8 cellular contexts compared by ENCODE assay signal in the genomic region with DNA sequence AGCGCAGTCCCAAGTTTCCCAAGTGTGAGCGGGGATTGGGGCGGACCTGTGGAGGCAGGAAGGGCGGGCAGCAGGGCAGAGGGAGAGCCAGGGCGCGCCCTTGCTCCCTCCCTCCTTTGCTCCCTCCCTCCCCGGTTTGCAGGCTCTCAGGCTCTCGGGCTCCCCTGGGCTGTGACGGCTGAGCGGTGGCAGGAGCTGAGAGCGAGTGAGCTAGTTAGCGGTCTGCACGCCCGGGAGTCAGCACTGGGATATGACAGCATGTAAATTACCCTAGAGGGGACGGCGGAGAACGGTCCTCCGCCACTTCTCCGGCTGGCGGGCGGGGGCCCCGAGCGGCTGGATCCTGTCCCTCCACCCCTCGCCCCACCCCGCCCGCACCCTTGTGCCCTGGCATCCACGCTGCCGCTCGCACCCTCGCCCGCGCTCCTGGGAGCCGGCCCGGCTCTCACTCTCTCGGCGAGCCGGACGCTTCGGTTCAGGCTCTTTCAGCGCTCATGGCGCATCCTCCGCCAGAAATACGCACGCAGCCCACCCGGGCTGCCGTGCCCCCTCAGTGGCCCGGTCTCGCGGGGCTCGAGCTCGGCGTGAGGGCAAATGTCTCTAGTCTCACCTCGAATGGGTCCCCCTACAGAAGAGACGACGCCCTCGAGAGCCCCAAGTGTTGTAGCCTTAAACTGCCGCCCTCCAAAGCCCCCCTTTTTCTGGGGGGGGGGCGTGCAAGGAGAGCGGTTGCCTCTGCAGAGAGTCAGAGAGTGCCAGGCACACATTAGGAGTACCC. TPM values are rescaled to one million over a fixed set of nuclear protein-coding genes. Genes with fewer than 3 reads are reported as not detected.
A peak's percentile ranks its signal among the peaks of the same experiment; 100 is the strongest.
DNase-seq lines count a peak whose midpoint lies in the region; ATAC-seq and TF ChIP-seq lines count a peak whose summit lies in the region.

A gene (minus strand): TSS at position 54 of the 778 bp plus-strand sequence. CDS start 368 bp downstream, outside the sequence.

- TF ChIP-seq POLR2A in erythroblast (IDR thresholded peaks at IDR 0.05; ENCODE audit: low read length): peak; percentile 70

- no peaks in the 10 kb centered on the region for H4K20me1 ChIP-seq in OCI-LY7 (ENCODE audit: insufficient read depth, low read length)

- H3K4me1 Mint-ChIP-seq in activated T-cell treated with anti-CD3 and anti-CD28 coated beads, Interleukin-2, amount 50 U/mL, for 24 hours (ENCODE audit: low read depth): peaks cover 15% of the 10 kb centered on the region

- peak within 1 kb of the TSS; percentile 95 for H2AFZ ChIP-seq in OCI-LY7 (ENCODE audit: low read length)

- no peaks in the 10 kb centered on the region for H3K36me3 ChIP-seq in OCI-LY7 (ENCODE audit: insufficient read depth, low read length)

- CTCF ChIA-PET in OCI-LY7 (lab: Charles Lee; ENCODE audit: unreplicated experiment): interaction anchor here (0.5 kb wide), 1 partner anchor 16 kb away, joined by 3 read pairs; no protein-coding TSS in a partner anchor

- POLR2A ChIA-PET in OCI-LY7 (lab: Charles Lee): interaction anchor here (1.2 kb wide), 1 partner anchor 103 kb away, joined by 5 read pairs; no protein-coding TSS in a partner anchor

- peak; percentile 78 for ATAC-seq in GM21381 (IDR thresholded peaks at IDR 0.05; ENCODE audit: unreplicated experiment)

- peak within 1 kb of the TSS; percentile 53 for H3K27ac Mint-ChIP-seq in activated T-cell treated with anti-CD3 and anti-CD28 coated beads, Interleukin-2, amount 50 U/mL, for 24 hours

- no peak within 1 kb of the TSS for H3K27ac ChIP-seq in OCI-LY7 (ENCODE audit: low read depth, low read length, poor library complexity, severe bottlenecking)

- H3K9me2 ChIP-seq in OCI-LY7 (ENCODE audit: insufficient read depth, low read length): no peaks in the 10 kb centered on the region

- H3K9me3 Mint-ChIP-seq in activated T-cell treated with anti-CD3 and anti-CD28 coated beads, Interleukin-2, amount 50 U/mL, for 24 hours: no peaks in the 10 kb centered on the region

- intact Hi-C loops in OCI-LY7 (cut with micrococcal nuclease; ENCODE audit: unreplicated experiment): loop anchor here (2.0 to 10.0 kb wide), 4 partner anchors 57 to 751 kb away; no protein-coding TSS in a partner anchor

- no peaks in the 10 kb centered on the region for H3K79me2 ChIP-seq in OCI-LY7 (ENCODE audit: insufficient read depth, low read depth, low read length)

- H3K36me3 Mint-ChIP-seq in activated T-cell treated with anti-CD3 and anti-CD28 coated beads, Interleukin-2, amount 50 U/mL, for 24 hours (ENCODE audit: low read depth): no peaks in the 10 kb centered on the region

- no peaks in the 10 kb centered on the region for H3K9me3 ChIP-seq in OCI-LY7 (ENCODE audit: low read length)

- H3K4me2 ChIP-seq in OCI-LY7 (ENCODE audit: low read length): peak within 1 kb of the TSS; percentile 77

- H3K4me1 ChIP-seq in OCI-LY7 (ENCODE audit: insufficient read depth, low read length, poor library complexity, severe bottlenecking): peaks cover 11% of the 10 kb centered on the region

- DNase-seq in COLO829 (ENCODE audit: low spot score) (peak; percentile 12), HT-29 (ENCODE audit: low spot score) (peak; percentile 79), OCI-LY7 (ENCODE audit: low spot score) (peak; percentile 38), erythroblast (lab: John Stamatoyannopoulos, UW) (peak; percentile 63 to 77), mucosa of gallbladder (ENCODE audit: low spot score) (peak; percentile 58)
- peak; percentile 68 for DNase-seq in activated T-cell treated with anti-CD3 and anti-CD28 coated beads, Interleukin-2, amount 50 U/mL, for 24 hours
- peak; percentile 36 to 57 (median 46) for DNase-seq in stimulated activated naive CD4-positive, alpha-beta T cell (lab: John Stamatoyannopoulos, UW)

- no peak for TF ChIP-seq CTCF in OCI-LY7 (conservative IDR thresholded peaks at IDR 0.05; ENCODE audit: low read length)

- peak within 1 kb of the TSS; percentile 58 for H3K4me3 ChIP-seq in OCI-LY7 (ENCODE audit: low read depth, low read length, poor library complexity, severe bottlenecking)

- BruUV-seq in OCI-LY7 (replicated peaks; lab: Mats Ljungman, UMichigan): no TSS peak

- H3K4me3 Mint-ChIP-seq in activated T-cell treated with anti-CD3 and anti-CD28 coated beads, Interleukin-2, amount 50 U/mL, for 24 hours: peak within 1 kb of the TSS; percentile 82

- peaks cover 23% of the 10 kb centered on the region for H3K27me3 Mint-ChIP-seq in activated T-cell treated with anti-CD3 and anti-CD28 coated beads, Interleukin-2, amount 50 U/mL, for 24 hours

RNA-seq across cellular contexts. Expression of the gene that starts here (rescaled TPM):
- total RNA-seq in HT-29 (2014; rRNA removed; shearing (Covaris generic)): 54.6 and 63.5 TPM in 2 replicates
- total RNA-seq in OCI-LY7 (2014; rRNA removed; shearing (Covaris generic)): 28.3 and 35.6 TPM in 2 replicates
- total RNA-seq in OCI-LY7 (2022) (28.4 and 29.3 TPM in 2 replicates), mucosa of gallbladder (218 TPM)

Comparison
In these comparisons a context has a peak if more than half of its experiments do, and no peak if none do; other contexts are left out.
1. DNase-seq: peak in every context shown above with its lines; median percentile 79 in HT-29; 70 in erythroblast; 68 in activated T-cell treated with anti-CD3 and anti-CD28 coated beads, Interleukin-2, amount 50 U/mL, for 24 hours; 58 in mucosa of gallbladder; 46 in stimulated activated naive CD4-positive, alpha-beta T cell; 38 in OCI-LY7; 12 in COLO829.